ENCODE assay signal across 1 cellular context in the genomic region with DNA sequence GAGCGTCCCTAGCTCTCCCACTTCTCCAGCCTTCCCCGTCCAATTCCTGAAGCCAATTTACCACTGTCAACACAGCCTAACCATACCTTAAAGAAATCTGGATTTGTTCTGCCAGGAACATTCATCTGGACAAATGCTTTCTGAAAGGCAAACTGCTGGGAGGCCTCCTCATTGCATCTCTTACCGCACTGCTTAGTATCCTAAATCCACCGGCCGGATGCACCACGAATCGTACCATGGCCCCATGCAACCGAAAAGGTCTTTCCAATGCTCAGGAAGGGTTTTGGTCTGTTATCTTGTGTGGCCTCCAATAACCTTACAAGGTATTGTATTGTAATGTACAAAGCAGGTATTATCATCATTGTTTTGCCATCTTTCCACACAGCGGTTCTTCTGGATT.
TF ChIP-seq lines count a peak whose summit lies in the region.

No MANE protein-coding gene starts in this region.

TF ChIP-seq in GM12878, 131 proteins besides CTCF, POLR2A, EP300 and RAD21:
- no peak for TF ChIP-seq FOXM1 (IDR thresholded peaks at IDR 0.05; ENCODE audit: low read depth, low read length)
- TF ChIP-seq, protein P1, sequence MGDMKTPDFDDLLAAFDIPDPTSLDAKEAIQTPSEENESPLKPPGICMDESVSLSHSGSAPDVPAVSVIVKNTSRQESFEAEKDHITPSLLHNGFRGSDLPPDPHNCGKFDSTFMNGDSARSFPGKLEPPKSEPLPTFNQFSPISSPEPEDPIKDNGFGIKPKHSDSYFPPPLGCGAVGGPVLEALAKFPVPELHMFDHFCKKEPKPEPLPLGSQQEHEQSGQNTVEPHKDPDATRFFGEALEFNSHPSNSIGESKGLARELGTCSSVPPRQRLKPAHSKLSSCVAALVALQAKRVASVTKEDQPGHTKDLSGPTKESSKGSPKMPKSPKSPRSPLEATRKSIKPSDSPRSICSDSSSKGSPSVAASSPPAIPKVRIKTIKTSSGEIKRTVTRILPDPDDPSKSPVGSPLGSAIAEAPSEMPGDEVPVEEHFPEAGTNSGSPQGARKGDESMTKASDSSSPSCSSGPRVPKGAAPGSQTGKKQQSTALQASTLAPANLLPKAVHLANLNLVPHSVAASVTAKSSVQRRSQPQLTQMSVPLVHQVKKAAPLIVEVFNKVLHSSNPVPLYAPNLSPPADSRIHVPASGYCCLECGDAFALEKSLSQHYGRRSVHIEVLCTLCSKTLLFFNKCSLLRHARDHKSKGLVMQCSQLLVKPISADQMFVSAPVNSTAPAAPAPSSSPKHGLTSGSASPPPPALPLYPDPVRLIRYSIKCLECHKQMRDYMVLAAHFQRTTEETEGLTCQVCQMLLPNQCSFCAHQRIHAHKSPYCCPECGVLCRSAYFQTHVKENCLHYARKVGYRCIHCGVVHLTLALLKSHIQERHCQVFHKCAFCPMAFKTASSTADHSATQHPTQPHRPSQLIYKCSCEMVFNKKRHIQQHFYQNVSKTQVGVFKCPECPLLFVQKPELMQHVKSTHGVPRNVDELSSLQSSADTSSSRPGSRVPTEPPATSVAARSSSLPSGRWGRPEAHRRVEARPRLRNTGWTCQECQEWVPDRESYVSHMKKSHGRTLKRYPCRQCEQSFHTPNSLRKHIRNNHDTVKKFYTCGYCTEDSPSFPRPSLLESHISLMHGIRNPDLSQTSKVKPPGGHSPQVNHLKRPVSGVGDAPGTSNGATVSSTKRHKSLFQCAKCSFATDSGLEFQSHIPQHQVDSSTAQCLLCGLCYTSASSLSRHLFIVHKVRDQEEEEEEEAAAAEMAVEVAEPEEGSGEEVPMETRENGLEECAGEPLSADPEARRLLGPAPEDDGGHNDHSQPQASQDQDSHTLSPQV (IDR thresholded peaks at IDR 0.05), result no peak
- no peak for TF ChIP-seq SIX5 (IDR thresholded peaks at IDR 0.05; ENCODE audit: low read depth, low read length, severe bottlenecking)
- TF ChIP-seq EED (IDR thresholded peaks at IDR 0.05; ENCODE audit: low read depth), result no peak
- TF ChIP-seq ZNF274 (IDR thresholded peaks at IDR 0.05; ENCODE audit: insufficient read depth, insufficient read length), result no peak
- TF ChIP-seq, protein P2, sequence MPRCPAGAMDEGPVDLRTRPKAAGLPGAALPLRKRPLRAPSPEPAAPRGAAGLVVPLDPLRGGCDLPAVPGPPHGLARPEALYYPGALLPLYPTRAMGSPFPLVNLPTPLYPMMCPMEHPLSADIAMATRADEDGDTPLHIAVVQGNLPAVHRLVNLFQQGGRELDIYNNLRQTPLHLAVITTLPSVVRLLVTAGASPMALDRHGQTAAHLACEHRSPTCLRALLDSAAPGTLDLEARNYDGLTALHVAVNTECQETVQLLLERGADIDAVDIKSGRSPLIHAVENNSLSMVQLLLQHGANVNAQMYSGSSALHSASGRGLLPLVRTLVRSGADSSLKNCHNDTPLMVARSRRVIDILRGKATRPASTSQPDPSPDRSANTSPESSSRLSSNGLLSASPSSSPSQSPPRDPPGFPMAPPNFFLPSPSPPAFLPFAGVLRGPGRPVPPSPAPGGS (IDR thresholded peaks at IDR 0.05; ENCODE audit: borderline replicate concordance, insufficient read depth, low read depth, low read length, poor library complexity, severe bottlenecking), result no peak
- TF ChIP-seq NFYA (IDR thresholded peaks at IDR 0.05; ENCODE audit: borderline replicate concordance, low read depth, low read length), result no peak
